14 cellular contexts compared by ENCODE assay signal in genomic region chr11:33000181-33000580, GRCh38. TPM values are rescaled to one million over a fixed set of nuclear protein-coding genes. Genes with fewer than 3 reads are reported as not detected.
A peak's percentile ranks its signal among the peaks of the same experiment; 100 is the strongest.
DNase-seq lines count a peak whose midpoint lies in the region; ATAC-seq, FAIRE-seq and TF ChIP-seq lines count a peak whose summit lies in the region.
"Had no signal": no experiment of that assay in that cellular context is flagged by ENCODE, and none has a peak within 500 bp of the region (broad histone marks: within the 10 kb centered on the region; RNA-seq: fewer than 3 reads in every experiment).

No MANE protein-coding gene starts in this region.

- TF ChIP-seq EP300 in upper lobe of left lung (IDR thresholded peaks at IDR 0.05): no peak

- ATAC-seq in foreskin keratinocyte (peak; percentile 32), upper lobe of left lung (ENCODE audit: low FRiP score in 2 of 2) (no peak)
- ATAC-seq: naive thymus-derived CD8-positive, alpha-beta T cell; T-cell had no signal

- CTCF ChIA-PET in activated CD4-positive, alpha-beta memory T cell treated with anti-CD3 and anti-CD28 coated beads, Interleukin-2, amount 10 ng/mL, durations not matched to agents 7 days and 5 days (lab: Charles Lee): interaction anchor here (0.6 to 1.6 kb wide), 2 partner anchors 65 to 398 kb away, joined by 3 to 4 read pairs; no protein-coding TSS in a partner anchor

- H3K27ac Mint-ChIP-seq in astrocyte (ENCODE audit: unreplicated experiment) (peak overlapping the region; percentile 59), mesothelial cell of epicardium (no peak overlapping the region)
- no peak overlapping the region for H3K27ac Mint-ChIP-seq in activated CD4-positive, alpha-beta memory T cell treated with anti-CD3 and anti-CD28 coated beads, Interleukin-2, amount 10 ng/mL, durations not matched to agents 7 days and 5 days
- H3K27ac Mint-ChIP-seq: activated CD4-positive, alpha-beta T cell treated with anti-CD3 and anti-CD28 coated beads, Interleukin-2, amount 10 ng/mL, durations not matched to agents 24 days and 14 days; T-cell had no signal

- H3K9me3 ChIP-seq in astrocyte (ENCODE audit: insufficient read depth, low read depth, low read length): no peaks in the 10 kb centered on the region
- H3K9me3 ChIP-seq in upper lobe of left lung: no peaks in the 10 kb centered on the region
- H3K9me3 ChIP-seq: suprapubic skin had no signal

- no peaks in the 10 kb centered on the region for H3K79me2 ChIP-seq in astrocyte (ENCODE audit: insufficient read depth, low read length)

- H3K36me3 ChIP-seq in astrocyte (ENCODE audit: insufficient read depth, low read length): no peaks in the 10 kb centered on the region
- no peaks in the 10 kb centered on the region for H3K36me3 ChIP-seq in upper lobe of left lung
- H3K36me3 ChIP-seq: suprapubic skin had no signal

- H3K9me3 Mint-ChIP-seq in astrocyte (ENCODE audit: unreplicated experiment) (peaks cover 17% of the 10 kb centered on the region), mesothelial cell of epicardium (peaks cover 35% of the 10 kb centered on the region)
- H3K9me3 Mint-ChIP-seq in activated CD4-positive, alpha-beta memory T cell treated with anti-CD3 and anti-CD28 coated beads, Interleukin-2, amount 10 ng/mL, durations not matched to agents 7 days and 5 days: peaks cover 13% of the 10 kb centered on the region

- POLR2A ChIA-PET in activated CD4-positive, alpha-beta memory T cell treated with anti-CD3 and anti-CD28 coated beads, Interleukin-2, amount 10 ng/mL, durations not matched to agents 7 days and 5 days (lab: Charles Lee): interaction anchor here (0.8 kb wide), 1 partner anchor 39 kb away, joined by 3 read pairs; no protein-coding TSS in a partner anchor

- H3K4me1 Mint-ChIP-seq in astrocyte (ENCODE audit: low read depth, unreplicated experiment) (peaks cover 16% of the 10 kb centered on the region), mesothelial cell of epicardium (no peaks in the 10 kb centered on the region)
- peaks cover 6% of the 10 kb centered on the region for H3K4me1 Mint-ChIP-seq in activated CD4-positive, alpha-beta memory T cell treated with anti-CD3 and anti-CD28 coated beads, Interleukin-2, amount 10 ng/mL, durations not matched to agents 7 days and 5 days

- no peaks in the 10 kb centered on the region for H3K36me3 Mint-ChIP-seq in astrocyte (ENCODE audit: low read depth, unreplicated experiment)
- peaks cover 7% of the 10 kb centered on the region for H3K36me3 Mint-ChIP-seq in activated CD4-positive, alpha-beta memory T cell treated with anti-CD3 and anti-CD28 coated beads, Interleukin-2, amount 10 ng/mL, durations not matched to agents 7 days and 5 days (ENCODE audit: low read depth)
- H3K36me3 Mint-ChIP-seq in mesothelial cell of epicardium: peaks cover 4% of the 10 kb centered on the region
- H3K36me3 Mint-ChIP-seq: T-cell had no signal

- H2AFZ ChIP-seq in astrocyte (ENCODE audit: low read depth, low read length): peak overlapping the region; percentile 50

- no peaks in the 10 kb centered on the region for H4K20me1 ChIP-seq in astrocyte (ENCODE audit: insufficient read depth, low read length)

- H3K27ac ChIP-seq in astrocyte (ENCODE audit: low read depth, low read length) (no peak overlapping the region), foreskin keratinocyte (no peak overlapping the region), upper lobe of left lung (no peak overlapping the region)
- H3K27ac ChIP-seq: suprapubic skin had no signal

- H3K27me3 Mint-ChIP-seq in astrocyte (ENCODE audit: low read depth, unreplicated experiment): no peaks in the 10 kb centered on the region
- H3K27me3 Mint-ChIP-seq in activated CD4-positive, alpha-beta memory T cell treated with anti-CD3 and anti-CD28 coated beads, Interleukin-2, amount 10 ng/mL, durations not matched to agents 7 days and 5 days: peaks cover 43% of the 10 kb centered on the region
- peaks cover 14% of the 10 kb centered on the region for H3K27me3 Mint-ChIP-seq in mesothelial cell of epicardium (ENCODE audit: low read depth)

- no peak overlapping the region for H3K9ac ChIP-seq in astrocyte (ENCODE audit: low read length)

- TF ChIP-seq CTCF in HFF-Myc (IDR thresholded peaks at IDR 0.05; ENCODE audit: low read depth, low read length, missing control alignments) (no peak), astrocyte (IDR thresholded peaks at IDR 0.05; ENCODE audit: insufficient read depth, low read depth, low read length) (no peak), foreskin keratinocyte (conservative IDR thresholded peaks at IDR 0.05) (no peak), upper lobe of left lung (IDR thresholded peaks at IDR 0.05) (no peak), mesothelial cell of epicardium (IDR thresholded peaks at IDR 0.05; ENCODE audit: unreplicated experiment) (no peak)

- peak; percentile 86 for FAIRE-seq in astrocyte (lab: Jason Lieb, UNC)
- FAIRE-seq: islet of Langerhans had no signal

- no peak overlapping the region for H3K4me3 Mint-ChIP-seq in astrocyte (ENCODE audit: unreplicated experiment)
- H3K4me3 Mint-ChIP-seq in activated CD4-positive, alpha-beta memory T cell treated with anti-CD3 and anti-CD28 coated beads, Interleukin-2, amount 10 ng/mL, durations not matched to agents 7 days and 5 days: no peak overlapping the region
- no peak overlapping the region for H3K4me3 Mint-ChIP-seq in mesothelial cell of epicardium
- H3K4me3 Mint-ChIP-seq: activated CD4-positive, alpha-beta T cell treated with anti-CD3 and anti-CD28 coated beads, Interleukin-2, amount 10 ng/mL, durations not matched to agents 24 days and 14 days; naive thymus-derived CD8-positive, alpha-beta T cell; T-cell had no signal

- H3K4me1 ChIP-seq in astrocyte (ENCODE audit: insufficient read depth, low read length) (peaks cover 12% of the 10 kb centered on the region), foreskin keratinocyte (peaks cover 11% of the 10 kb centered on the region), upper lobe of left lung (peaks cover 0 to 8% (median 1%) of the 10 kb centered on the region in 4 donors)
- H3K4me1 ChIP-seq: suprapubic skin had no signal

- H3K4me3 ChIP-seq in HFF-Myc (replicated peaks; ENCODE audit: low read depth, low read length) (no peak overlapping the region), astrocyte (ENCODE audit: insufficient read depth, low read depth, low read length) (no peak overlapping the region), upper lobe of left lung (no peak overlapping the region)
- H3K4me3 ChIP-seq: suprapubic skin had no signal

- peak overlapping the region; percentile 66 for H3K4me2 ChIP-seq in astrocyte (ENCODE audit: low read length)

- TF ChIP-seq POLR2A in upper lobe of left lung (IDR thresholded peaks at IDR 0.05): no peak

- DNase-seq in HFF-Myc (ENCODE audit: extremely low read depth, low read depth) (peak; percentile 45), astrocyte (ENCODE audit: low read depth) (peak; percentile 87), foreskin keratinocyte (peak in 1 of 2 donors; percentile 63), smooth muscle cell of the brain vasculature (ENCODE audit: low read depth, low spot score) (peak; percentile 40), upper lobe of left lung (no peak), mesothelial cell of epicardium (ENCODE audit: low spot score in 2 of 2, unreplicated experiment in 2 of 2) (no peak)
- DNase-seq in activated CD4-positive, alpha-beta memory T cell treated with anti-CD3 and anti-CD28 coated beads, Interleukin-2, amount 10 ng/mL, durations not matched to agents 7 days and 5 days: no peak
- DNase-seq: COR-L47; erythroblast; naive thymus-derived CD8-positive, alpha-beta T cell; T-cell had no signal

- peaks cover 2% of the 10 kb centered on the region for H3K27me3 ChIP-seq in astrocyte (ENCODE audit: insufficient read depth, low read length)
- no peaks in the 10 kb centered on the region for H3K27me3 ChIP-seq in foreskin keratinocyte
- no peaks in the 10 kb centered on the region for H3K27me3 ChIP-seq in upper lobe of left lung
- H3K27me3 ChIP-seq: suprapubic skin had no signal

RNA-seq across cellular contexts. Expression of gene DEPDC7, which starts 15.5 kb away (rescaled TPM):
- 3.7 and 4.0 TPM in 2 replicates for total RNA-seq in astrocyte
- 18.1 and 18.2 TPM in 2 replicates for total RNA-seq in foreskin keratinocyte
- 10.2 and 13.9 TPM in 2 replicates for polyA plus RNA-seq in foreskin keratinocyte
- 1 to 10 TPM; 1.1 TPM for total RNA-seq in activated CD4-positive, alpha-beta memory T cell treated with anti-CD3 and anti-CD28 coated beads, Interleukin-2, amount 10 ng/mL, durations not matched to agents 7 days and 5 days
- 1 to 10 TPM in 3 of 6 donors, under 1 TPM in 2, not detected in 1; 0.49 to 1.6 (median 1.0) TPM for total RNA-seq in upper lobe of left lung
- total RNA-seq in mesothelial cell of epicardium: 4.7 to 5.2 TPM (median 5.1 TPM) in 3 replicates

RNA-seq across cellular contexts. Expression of gene TCP11L1, which starts 39.2 kb away (rescaled TPM):
- total RNA-seq in astrocyte (28.8 and 29.7 TPM in 2 replicates), foreskin keratinocyte (25.3 and 27.0 TPM in 2 replicates), upper lobe of left lung (10 to 100 TPM; 10.3 to 40.5 (median 19.4) TPM), mesothelial cell of epicardium (18.5 to 20.5 TPM (median 20.3 TPM) in 3 replicates)
- polyA plus RNA-seq in foreskin keratinocyte: 8.7 and 9.4 TPM in 2 replicates
- 10 to 100 TPM; 17.6 to 19.0 TPM for total RNA-seq in activated CD4-positive, alpha-beta memory T cell treated with anti-CD3 and anti-CD28 coated beads, Interleukin-2, amount 10 ng/mL, durations not matched to agents 7 days and 5 days

Comparison
In these comparisons a context has a peak if more than half of its experiments do, and no peak if none do; other contexts are left out.
1. DNase-seq: peak in HFF-Myc (single experiment), astrocyte (single experiment) and smooth muscle cell of the brain vasculature (single experiment); none in activated CD4-positive, alpha-beta memory T cell treated with anti-CD3 and anti-CD28 coated beads, Interleukin-2, amount 10 ng/mL, durations not matched to agents 7 days and 5 days (single experiment), upper lobe of left lung (0 of 2) and mesothelial cell of epicardium (0 of 2).